In genomic region chr2:43855292-43855691, GRCh38 we compare ENCODE assay signal across 9 cellular contexts. TPM values are rescaled to one million over a fixed set of nuclear protein-coding genes. Genes with fewer than 3 reads are reported as not detected.
"Had no signal": no experiment of that assay in that cellular context is flagged by ENCODE, and none has a peak within 500 bp of the region (broad histone marks: within the 10 kb centered on the region; RNA-seq: fewer than 3 reads in every experiment).

No MANE protein-coding gene starts in this region.

- H3K4me3 ChIP-seq: GM12878 had no signal

- DNase-seq: GDM1, GF-D8 had no signal

- FAIRE-seq: G401.6, GM12878, GM12891, GM12892, GM18507, GM19239 had no signal

- ATAC-seq: GM12878 had no signal

RNA-seq across cellular contexts. Expression of gene ABCG8, which starts 16.5 kb away (rescaled TPM):
- total RNA-seq: G401, GM12878 had no signal
- polyA plus RNA-seq: GM12878 had no signal

RNA-seq across cellular contexts. Expression of gene ABCG5, which starts 16.7 kb away (rescaled TPM):
- total RNA-seq: G401, GM12878 had no signal
- polyA plus RNA-seq: GM12878 had no signal
